21 cellular contexts compared by ENCODE assay signal in genomic region chr19:45213031-45213430, GRCh38. TPM values are rescaled to one million over a fixed set of nuclear protein-coding genes. Genes with fewer than 3 reads are reported as not detected.
DNase-seq lines count a peak whose midpoint lies in the region; ATAC-seq, FAIRE-seq and TF ChIP-seq lines count a peak whose summit lies in the region.
"Had no signal": no experiment of that assay in that cellular context is flagged by ENCODE, and none has a peak within 500 bp of the region (broad histone marks: within the 10 kb centered on the region; RNA-seq: fewer than 3 reads in every experiment).

No MANE protein-coding gene starts in this region.

- H3K4me1 Mint-ChIP-seq in GM23338 = peaks cover 11% of the 10 kb centered on the region

- H3K79me2 ChIP-seq in GM23338 (replicated peaks; ENCODE audit: insufficient read depth) (no peaks in the 10 kb centered on the region), HepG2 (ENCODE audit: insufficient read depth, low read length) (no peaks in the 10 kb centered on the region)

- ATAC-seq in GM23338 (no peak), HepG2 (no peak), GM21529 (IDR thresholded peaks at IDR 0.05; ENCODE audit: unreplicated experiment) (no peak), GM21381 (IDR thresholded peaks at IDR 0.05; ENCODE audit: unreplicated experiment) (no peak)

- no peak overlapping the region for H3K4me3 ChIP-seq in GM23338
- no peak overlapping the region for H3K4me3 ChIP-seq in H7 (ENCODE audit: insufficient read depth, low read depth, low read length)
- H3K4me3 ChIP-seq in HepG2 (replicated peaks in 1 of 3; ENCODE audit: insufficient read depth in 1 of 3, low read depth in 2 of 3, low read length in 3 of 3) = no peak overlapping the region
- no peak overlapping the region for H3K4me3 ChIP-seq in skeletal muscle tissue (ENCODE audit: low read length in 3 of 3)
- H3K4me3 ChIP-seq in SJCRH30 = no peak overlapping the region

- H3K4me3 Mint-ChIP-seq in GM23338 = no peak overlapping the region
- H3K4me3 Mint-ChIP-seq: CD8-positive, alpha-beta memory T cell; HFFc6 had no signal

- DNase-seq in GM23338 (ENCODE audit: low spot score) = peak; percentile 24
- peak; percentile 63 for DNase-seq in H7
- no peak for DNase-seq in HepG2 (ENCODE audit: low spot score)
- DNase-seq in SJCRH30 = no peak
- no peak for DNase-seq in SW 1271 (lab: John Stamatoyannopoulos, UW)
- DNase-seq: ACHN; C1 segment of cervical spinal cord; CD8-positive, alpha-beta memory T cell; HFFc6; KG1; NCI-H1694 treated with DMSO at 0.1 percent for 48 hours; NCI-H2107; NCI-H510A; NCI-H774; OCI-M1; SIG-M5 had no signal

- no peak for FAIRE-seq in HepG2 (lab: Jason Lieb, UNC)
- FAIRE-seq: GM12891, H54 had no signal

- TF ChIP-seq EP300 in HepG2 (IDR thresholded peaks at IDR 0.05; ENCODE audit: low read depth in 2 of 2, low read length in 2 of 2) (no peak), HepG2 (CRISPR knock-in tag; IDR thresholded peaks at IDR 0.05; ENCODE audit: borderline replicate concordance) (no peak)

- TF ChIP-seq POLR2A in HepG2 (IDR thresholded peaks at IDR 0.05; ENCODE audit: insufficient read depth in 1 of 2, low read depth in 2 of 2, low read length in 2 of 2) = no peak

- peaks cover 24% of the 10 kb centered on the region for H3K4me1 ChIP-seq in GM23338 (ENCODE audit: insufficient read depth)
- peaks cover 17% of the 10 kb centered on the region; the same call in 1 of the 2 replicates for H3K4me1 ChIP-seq in HepG2 (ENCODE audit: insufficient read depth, low read length)
- peaks cover 4 to 10% (median 6%) of the 10 kb centered on the region in 3 donors for H3K4me1 ChIP-seq in skeletal muscle tissue (ENCODE audit: control insufficient read depth in 3 of 3, insufficient read depth in 3 of 3, low read length in 3 of 3)
- no peaks in the 10 kb centered on the region for H3K4me1 ChIP-seq in SJCRH30

- peaks cover 4% of the 10 kb centered on the region; the same call in 1 of the 3 replicates for H3K36me3 Mint-ChIP-seq in GM23338 (ENCODE audit: low read depth)
- H3K36me3 Mint-ChIP-seq: CD8-positive, alpha-beta memory T cell had no signal

- no peaks in the 10 kb centered on the region for H3K9me3 ChIP-seq in HepG2 (ENCODE audit: low read length)
- no peaks in the 10 kb centered on the region for H3K9me3 ChIP-seq in skeletal muscle tissue (ENCODE audit: control insufficient read depth in 3 of 3, low read length in 3 of 3)
- H3K9me3 ChIP-seq in SJCRH30 (replicated peaks) = no peaks in the 10 kb centered on the region

- peaks cover 37% of the 10 kb centered on the region for H3K27me3 ChIP-seq in GM23338 (ENCODE audit: insufficient read depth)
- peaks cover 25% of the 10 kb centered on the region for H3K27me3 ChIP-seq in H7 (ENCODE audit: control insufficient read depth, insufficient read depth, low read length)
- peaks cover 8 to 51% of the 10 kb centered on the region in 2 experiments; a peak in 4 of 5 replicates for H3K27me3 ChIP-seq in HepG2 (ENCODE audit: control insufficient read depth in 1 of 2, insufficient read depth in 2 of 2, low read length in 2 of 2)
- peaks cover 23 to 37% (median 26%) of the 10 kb centered on the region in 3 donors for H3K27me3 ChIP-seq in skeletal muscle tissue (ENCODE audit: control insufficient read depth in 3 of 3, insufficient read depth in 3 of 3, low read length in 3 of 3)
- peaks cover 26% of the 10 kb centered on the region for H3K27me3 ChIP-seq in SJCRH30

- 11% methylated on average over 10 of the region's 23 CpGs for WGBS in HepG2 (ENCODE audit: low lambda C conversion rate)

- H3K27ac Mint-ChIP-seq in GM23338 = no peak overlapping the region
- H3K27ac Mint-ChIP-seq: CD8-positive, alpha-beta memory T cell; HFFc6 had no signal

- no peak overlapping the region for H2AFZ ChIP-seq in GM23338
- H2AFZ ChIP-seq in HepG2 (ENCODE audit: low read length) = no peak overlapping the region

- H3F3A ChIP-seq in GM23338 (replicated peaks; ENCODE audit: low read depth) = no peaks in the 10 kb centered on the region

- TF ChIP-seq RAD21 in HepG2 (CRISPR knock-in tag; IDR thresholded peaks at IDR 0.05) = no peak

- BruUV-seq in HepG2 (replicated peaks; lab: Mats Ljungman, UMichigan) = no TSS peak

- in situ Hi-C loops in HepG2 (cut with HindIII; ENCODE audit: extremely low pct_ligation_motif_present, low pct_unique_long_range_greater_than_20kb) = no loop called here

- no peak overlapping the region for H3K4me2 ChIP-seq in GM23338
- no peak overlapping the region for H3K4me2 ChIP-seq in HepG2 (ENCODE audit: low read depth, low read length)

- no peak overlapping the region for H3K9ac ChIP-seq in HepG2 (ENCODE audit: insufficient read depth, low read depth, low read length)
- no peak overlapping the region for H3K9ac ChIP-seq in skeletal muscle tissue (ENCODE audit: low read depth in 1 of 3, low read length in 3 of 3)

- H3K27me3 Mint-ChIP-seq in GM23338 (ENCODE audit: insufficient read depth, low read depth, poor library complexity) = peaks cover 33% of the 10 kb centered on the region

- POLR2A ChIA-PET in HepG2 (lab: Yijun Ruan, JAX) = no interaction called here

- CTCF ChIA-PET in HepG2 (lab: Yijun Ruan, JAX; ENCODE audit: low intra/inter-chr PET ratio, low total read pairs) = no interaction called here

- H3K36me3 ChIP-seq in GM23338 (ENCODE audit: insufficient read depth) = no peaks in the 10 kb centered on the region
- no peaks in the 10 kb centered on the region for H3K36me3 ChIP-seq in H7 (replicated peaks; ENCODE audit: control insufficient read depth, insufficient read depth, low read length)
- no peaks in the 10 kb centered on the region for H3K36me3 ChIP-seq in HepG2 (replicated peaks in 1 of 2; ENCODE audit: control insufficient read depth in 1 of 2, insufficient read depth in 2 of 2, low read length in 2 of 2)
- no peaks in the 10 kb centered on the region for H3K36me3 ChIP-seq in skeletal muscle tissue (ENCODE audit: control insufficient read depth in 3 of 3, insufficient read depth in 3 of 3, low read length in 3 of 3)
- no peaks in the 10 kb centered on the region for H3K36me3 ChIP-seq in SJCRH30

- no peaks in the 10 kb centered on the region for H3K9me2 ChIP-seq in GM23338 (ENCODE audit: insufficient read depth)

- H4K20me1 ChIP-seq in GM23338 (replicated peaks; ENCODE audit: insufficient read depth) (no peaks in the 10 kb centered on the region), HepG2 (ENCODE audit: insufficient read depth, low read length) (no peaks in the 10 kb centered on the region)

- intact Hi-C loops in HepG2 (cut with micrococcal nuclease; ENCODE audit: unreplicated experiment) = no loop called here

- no peak overlapping the region for H3K27ac ChIP-seq in GM23338 (ENCODE audit: low read depth)
- no peak overlapping the region for H3K27ac ChIP-seq in HepG2 (ENCODE audit: extremely low read length, insufficient read depth, low read length)
- peak overlapping the region; percentile 54 for H3K27ac ChIP-seq in skeletal muscle tissue (ENCODE audit: low read depth, low read length)
- no peak overlapping the region for H3K27ac ChIP-seq in SJCRH30

- no peaks in the 10 kb centered on the region; the same call in 2 of the 3 replicates for H3K9me3 Mint-ChIP-seq in GM23338
- H3K9me3 Mint-ChIP-seq: CD8-positive, alpha-beta memory T cell; HFFc6 had no signal

- no peak for TF ChIP-seq CTCF in GM23338 (conservative IDR thresholded peaks at IDR 0.05; ENCODE audit: low read depth in 2 of 2)
- TF ChIP-seq CTCF in HepG2 (CRISPR knock-in tag; IDR thresholded peaks at IDR 0.05) = no peak

RNA-seq across cellular contexts. Expression of gene EXOC3L2, which starts 32.2 kb away (rescaled TPM):
- 0.35 and 3.2 TPM in 2 replicates for total RNA-seq in GM23338 (2014; rRNA removed; shearing (Covaris generic))
- 2.0 and 2.8 TPM in 2 replicates for polyA plus RNA-seq in GM23338 (2016; fragmentation: Nextera tagmentation; extraction: Ambion mirVana)
- 2.2 and 5.4 TPM in 2 replicates for total RNA-seq in H7 (2014; rRNA removed; shearing (Covaris generic))
- total RNA-seq in HepG2 (2016; rRNA removed; fragmentation: Illumina TruSeq; extraction: Trizol) = not detected in 2 replicates
- not detected in 2 replicates for total RNA-seq in HepG2 (2016; cell fraction: cytosol; rRNA removed; fragmentation: Illumina TruSeq; extraction: Trizol; ENCODE audit: low read depth)
- total RNA-seq in HepG2 (2016; cell fraction: insoluble cytoplasmic fraction; rRNA removed; fragmentation: Illumina TruSeq; extraction: Trizol) = not detected in 2 replicates
- not detected in 2 replicates for total RNA-seq in HepG2 (2016; cell fraction: membrane; rRNA removed; fragmentation: Illumina TruSeq; extraction: Trizol)
- not detected in 2 replicates for total RNA-seq in HepG2 (2016; cell fraction: nucleus; rRNA removed; fragmentation: Illumina TruSeq; extraction: Trizol)
- 0.21 TPM in 1 of 2 replicates, not detected in the other for polyA plus RNA-seq in HepG2 (2011; rRNA removed)
- polyA plus RNA-seq in HepG2 (2011; cell fraction: cytosol; rRNA removed) = 0.04 and 0.07 TPM in 2 replicates
- 0.07 and 0.19 TPM in 2 replicates for polyA plus RNA-seq in HepG2 (2011; cell fraction: nucleus; rRNA removed)
- 0.07 TPM in 1 of 2 replicates, not detected in the other for polyA plus RNA-seq in HepG2 (2012)
- polyA plus RNA-seq in HepG2 (2016; cell fraction: cytosol; fragmentation: Illumina TruSeq; extraction: Trizol; ENCODE audit: low read depth) = not detected in 2 replicates
- not detected in 2 replicates for polyA plus RNA-seq in HepG2 (2016; cell fraction: insoluble cytoplasmic fraction; fragmentation: Illumina TruSeq; extraction: Trizol; ENCODE audit: low read depth)
- polyA plus RNA-seq in HepG2 (2016; cell fraction: membrane; fragmentation: Illumina TruSeq; extraction: Trizol; ENCODE audit: low read depth) = not detected in 2 replicates
- not detected in 2 replicates for polyA plus RNA-seq in HepG2 (2016; cell fraction: nucleus; fragmentation: Illumina TruSeq; extraction: Trizol; ENCODE audit: insufficient read depth, low read depth)
- polyA minus RNA-seq in HepG2 (2011; rRNA and poly(A)+ RNA removed; ENCODE audit: low replicate concordance) = 0.20 TPM in 1 of 2 replicates, not detected in the other
- not detected in 2 replicates for polyA minus RNA-seq in HepG2 (2011; cell fraction: cytosol; rRNA and poly(A)+ RNA removed)
- polyA minus RNA-seq in HepG2 (2011; cell fraction: nucleus; rRNA and poly(A)+ RNA removed) = not detected in 2 replicates
- 2.1 TPM for total RNA-seq in skeletal muscle tissue
- 0.13 TPM in 1 of 2 replicates, not detected in the other for total RNA-seq in SJCRH30 (2014; rRNA removed; shearing (Covaris generic))
- total RNA-seq: CD8-positive, alpha-beta memory T cell had no signal
- polyA plus RNA-seq: CD8-positive, alpha-beta memory T cell had no signal

RNA-seq across cellular contexts. Expression of gene BLOC1S3, which starts 34.4 kb away (rescaled TPM):
- total RNA-seq in GM23338 (2014; rRNA removed; shearing (Covaris generic)) = 15.9 and 16.0 TPM in 2 replicates
- 2.5 and 5.0 TPM in 2 replicates for polyA plus RNA-seq in GM23338 (2016; fragmentation: Nextera tagmentation; extraction: Ambion mirVana)
- 3.4 and 4.3 TPM in 2 replicates for total RNA-seq in H7 (2014; rRNA removed; shearing (Covaris generic))
- total RNA-seq in HepG2 (2016; rRNA removed; fragmentation: Illumina TruSeq; extraction: Trizol) = 3.2 and 4.3 TPM in 2 replicates
- total RNA-seq in HepG2 (2016; cell fraction: cytosol; rRNA removed; fragmentation: Illumina TruSeq; extraction: Trizol; ENCODE audit: low read depth) = 1.4 TPM in 2 replicates
- 3.1 and 4.0 TPM in 2 replicates for total RNA-seq in HepG2 (2016; cell fraction: insoluble cytoplasmic fraction; rRNA removed; fragmentation: Illumina TruSeq; extraction: Trizol)
- 2.1 and 2.5 TPM in 2 replicates for total RNA-seq in HepG2 (2016; cell fraction: membrane; rRNA removed; fragmentation: Illumina TruSeq; extraction: Trizol)
- 3.4 and 3.8 TPM in 2 replicates for total RNA-seq in HepG2 (2016; cell fraction: nucleus; rRNA removed; fragmentation: Illumina TruSeq; extraction: Trizol)
- polyA plus RNA-seq in HepG2 (2011; rRNA removed) = 4.8 TPM in 2 replicates
- polyA plus RNA-seq in HepG2 (2011; cell fraction: cytosol; rRNA removed) = 3.4 TPM in 2 replicates
- 3.0 and 3.8 TPM in 2 replicates for polyA plus RNA-seq in HepG2 (2011; cell fraction: nucleus; rRNA removed)
- polyA plus RNA-seq in HepG2 (2012) = 3.5 and 3.6 TPM in 2 replicates
- polyA plus RNA-seq in HepG2 (2016; cell fraction: cytosol; fragmentation: Illumina TruSeq; extraction: Trizol; ENCODE audit: low read depth) = 2.6 and 2.9 TPM in 2 replicates
- polyA plus RNA-seq in HepG2 (2016; cell fraction: insoluble cytoplasmic fraction; fragmentation: Illumina TruSeq; extraction: Trizol; ENCODE audit: low read depth) = 6.8 and 7.3 TPM in 2 replicates
- 4.1 and 5.0 TPM in 2 replicates for polyA plus RNA-seq in HepG2 (2016; cell fraction: membrane; fragmentation: Illumina TruSeq; extraction: Trizol; ENCODE audit: low read depth)
- polyA plus RNA-seq in HepG2 (2016; cell fraction: nucleus; fragmentation: Illumina TruSeq; extraction: Trizol; ENCODE audit: insufficient read depth, low read depth) = 6.8 and 9.9 TPM in 2 replicates
- 9.1 and 11.7 TPM in 2 replicates for polyA minus RNA-seq in HepG2 (2011; rRNA and poly(A)+ RNA removed; ENCODE audit: low replicate concordance)
- 4.1 and 6.6 TPM in 2 replicates for polyA minus RNA-seq in HepG2 (2011; cell fraction: cytosol; rRNA and poly(A)+ RNA removed)
- polyA minus RNA-seq in HepG2 (2011; cell fraction: nucleus; rRNA and poly(A)+ RNA removed) = 2.5 and 2.6 TPM in 2 replicates
- total RNA-seq in skeletal muscle tissue = 4.2 TPM
- total RNA-seq in SJCRH30 (2014; rRNA removed; shearing (Covaris generic)) = 2.1 and 2.6 TPM in 2 replicates

RNA-seq across cellular contexts. Expression of gene TRAPPC6A, which starts 35.0 kb away (rescaled TPM):
- 23.3 and 29.4 TPM in 2 replicates for total RNA-seq in GM23338 (2014; rRNA removed; shearing (Covaris generic))
- polyA plus RNA-seq in GM23338 (2016; fragmentation: Nextera tagmentation; extraction: Ambion mirVana) (74.7 and 81.9 TPM in 2 replicates), HepG2 (2011; rRNA removed) (21.0 and 27.2 TPM in 2 replicates)
- 39.3 and 47.4 TPM in 2 replicates for total RNA-seq in H7 (2014; rRNA removed; shearing (Covaris generic))
- total RNA-seq in HepG2 (2016; rRNA removed; fragmentation: Illumina TruSeq; extraction: Trizol) (6.2 and 6.5 TPM in 2 replicates), skeletal muscle tissue (15.1 TPM)
- 5.2 and 6.6 TPM in 2 replicates for total RNA-seq in HepG2 (2016; cell fraction: cytosol; rRNA removed; fragmentation: Illumina TruSeq; extraction: Trizol; ENCODE audit: low read depth)
- 5.7 and 6.5 TPM in 2 replicates for total RNA-seq in HepG2 (2016; cell fraction: insoluble cytoplasmic fraction; rRNA removed; fragmentation: Illumina TruSeq; extraction: Trizol)
- total RNA-seq in HepG2 (2016; cell fraction: membrane; rRNA removed; fragmentation: Illumina TruSeq; extraction: Trizol) = 5.0 and 5.6 TPM in 2 replicates
- 1.9 and 4.0 TPM in 2 replicates for total RNA-seq in HepG2 (2016; cell fraction: nucleus; rRNA removed; fragmentation: Illumina TruSeq; extraction: Trizol)
- polyA plus RNA-seq in HepG2 (2011; cell fraction: cytosol; rRNA removed) = 38.4 and 42.6 TPM in 2 replicates
- 20.2 and 22.1 TPM in 2 replicates for polyA plus RNA-seq in HepG2 (2011; cell fraction: nucleus; rRNA removed)
- polyA plus RNA-seq in HepG2 (2012) = 20.1 and 25.3 TPM in 2 replicates
- polyA plus RNA-seq in HepG2 (2016; cell fraction: cytosol; fragmentation: Illumina TruSeq; extraction: Trizol; ENCODE audit: low read depth) = 7.8 and 8.7 TPM in 2 replicates
- polyA plus RNA-seq in HepG2 (2016; cell fraction: insoluble cytoplasmic fraction; fragmentation: Illumina TruSeq; extraction: Trizol; ENCODE audit: low read depth) = 6.9 and 7.6 TPM in 2 replicates
- 5.5 and 5.7 TPM in 2 replicates for polyA plus RNA-seq in HepG2 (2016; cell fraction: membrane; fragmentation: Illumina TruSeq; extraction: Trizol; ENCODE audit: low read depth)
- polyA plus RNA-seq in HepG2 (2016; cell fraction: nucleus; fragmentation: Illumina TruSeq; extraction: Trizol; ENCODE audit: insufficient read depth, low read depth) = 4.9 and 6.4 TPM in 2 replicates
- polyA minus RNA-seq in HepG2 (2011; rRNA and poly(A)+ RNA removed; ENCODE audit: low replicate concordance) = 2.0 and 9.1 TPM in 2 replicates
- polyA minus RNA-seq in HepG2 (2011; cell fraction: cytosol; rRNA and poly(A)+ RNA removed) = 4.9 and 5.5 TPM in 2 replicates
- 3.6 and 5.5 TPM in 2 replicates for polyA minus RNA-seq in HepG2 (2011; cell fraction: nucleus; rRNA and poly(A)+ RNA removed)
- total RNA-seq in SJCRH30 (2014; rRNA removed; shearing (Covaris generic)) = 3.0 and 4.7 TPM in 2 replicates

RNA-seq across cellular contexts. Expression of gene MARK4, which starts 38.0 kb away (rescaled TPM):
- total RNA-seq in GM23338 (2014; rRNA removed; shearing (Covaris generic)) = 38.6 and 40.5 TPM in 2 replicates
- 15.8 and 16.6 TPM in 2 replicates for polyA plus RNA-seq in GM23338 (2016; fragmentation: Nextera tagmentation; extraction: Ambion mirVana)
- total RNA-seq in H7 (2014; rRNA removed; shearing (Covaris generic)) = 16.1 and 26.5 TPM in 2 replicates
- total RNA-seq in HepG2 (2016; rRNA removed; fragmentation: Illumina TruSeq; extraction: Trizol) = 7.0 and 7.6 TPM in 2 replicates
- total RNA-seq in HepG2 (2016; cell fraction: cytosol; rRNA removed; fragmentation: Illumina TruSeq; extraction: Trizol; ENCODE audit: low read depth) = 11.1 and 13.3 TPM in 2 replicates
- 3.4 and 6.6 TPM in 2 replicates for total RNA-seq in HepG2 (2016; cell fraction: insoluble cytoplasmic fraction; rRNA removed; fragmentation: Illumina TruSeq; extraction: Trizol)
- total RNA-seq in HepG2 (2016; cell fraction: membrane; rRNA removed; fragmentation: Illumina TruSeq; extraction: Trizol) = 12.9 and 14.4 TPM in 2 replicates
- 6.3 and 7.9 TPM in 2 replicates for total RNA-seq in HepG2 (2016; cell fraction: nucleus; rRNA removed; fragmentation: Illumina TruSeq; extraction: Trizol)
- 11.4 and 12.2 TPM in 2 replicates for polyA plus RNA-seq in HepG2 (2011; rRNA removed)
- 6.6 and 8.5 TPM in 2 replicates for polyA plus RNA-seq in HepG2 (2011; cell fraction: cytosol; rRNA removed)
- 17.6 and 21.6 TPM in 2 replicates for polyA plus RNA-seq in HepG2 (2011; cell fraction: nucleus; rRNA removed)
- 28.5 and 39.6 TPM in 2 replicates for polyA plus RNA-seq in HepG2 (2012)
- 7.9 and 8.8 TPM in 2 replicates for polyA plus RNA-seq in HepG2 (2016; cell fraction: cytosol; fragmentation: Illumina TruSeq; extraction: Trizol; ENCODE audit: low read depth)
- 11.9 and 16.0 TPM in 2 replicates for polyA plus RNA-seq in HepG2 (2016; cell fraction: insoluble cytoplasmic fraction; fragmentation: Illumina TruSeq; extraction: Trizol; ENCODE audit: low read depth)
- polyA plus RNA-seq in HepG2 (2016; cell fraction: membrane; fragmentation: Illumina TruSeq; extraction: Trizol; ENCODE audit: low read depth) = 16.7 and 21.8 TPM in 2 replicates
- 15.8 and 17.0 TPM in 2 replicates for polyA plus RNA-seq in HepG2 (2016; cell fraction: nucleus; fragmentation: Illumina TruSeq; extraction: Trizol; ENCODE audit: insufficient read depth, low read depth)
- polyA minus RNA-seq in HepG2 (2011; rRNA and poly(A)+ RNA removed; ENCODE audit: low replicate concordance) = 1.4 and 19.5 TPM in 2 replicates
- 14.1 and 19.3 TPM in 2 replicates for polyA minus RNA-seq in HepG2 (2011; cell fraction: cytosol; rRNA and poly(A)+ RNA removed)
- polyA minus RNA-seq in HepG2 (2011; cell fraction: nucleus; rRNA and poly(A)+ RNA removed) = 10.3 TPM in 2 replicates
- 15.7 TPM for total RNA-seq in skeletal muscle tissue
- 16.5 and 16.8 TPM in 2 replicates for total RNA-seq in SJCRH30 (2014; rRNA removed; shearing (Covaris generic))

RNA-seq across cellular contexts. Expression of gene NKPD1, which starts 52.2 kb away (rescaled TPM):
- total RNA-seq in GM23338 (2014; rRNA removed; shearing (Covaris generic)) = 1.3 and 2.2 TPM in 2 replicates
- 0.09 and 0.24 TPM in 2 replicates for polyA plus RNA-seq in GM23338 (2016; fragmentation: Nextera tagmentation; extraction: Ambion mirVana)
- total RNA-seq in H7 (2014; rRNA removed; shearing (Covaris generic)) = 0.24 and 0.70 TPM in 2 replicates
- total RNA-seq in HepG2 (2016; rRNA removed; fragmentation: Illumina TruSeq; extraction: Trizol) = not detected in 2 replicates
- total RNA-seq in HepG2 (2016; cell fraction: cytosol; rRNA removed; fragmentation: Illumina TruSeq; extraction: Trizol; ENCODE audit: low read depth) = not detected in 2 replicates
- not detected in 2 replicates for total RNA-seq in HepG2 (2016; cell fraction: insoluble cytoplasmic fraction; rRNA removed; fragmentation: Illumina TruSeq; extraction: Trizol)
- not detected in 2 replicates for total RNA-seq in HepG2 (2016; cell fraction: membrane; rRNA removed; fragmentation: Illumina TruSeq; extraction: Trizol)
- total RNA-seq in HepG2 (2016; cell fraction: nucleus; rRNA removed; fragmentation: Illumina TruSeq; extraction: Trizol) = not detected in 2 replicates
- 0.03 and 0.10 TPM in 2 replicates for polyA plus RNA-seq in HepG2 (2011; rRNA removed)
- 0.03 and 0.04 TPM in 2 replicates for polyA plus RNA-seq in HepG2 (2011; cell fraction: cytosol; rRNA removed)
- 0.42 and 0.51 TPM in 2 replicates for polyA plus RNA-seq in HepG2 (2011; cell fraction: nucleus; rRNA removed)
- 0.04 TPM in 1 of 2 replicates, not detected in the other for polyA plus RNA-seq in HepG2 (2012)
- polyA plus RNA-seq in HepG2 (2016; cell fraction: cytosol; fragmentation: Illumina TruSeq; extraction: Trizol; ENCODE audit: low read depth) = not detected in 2 replicates
- polyA plus RNA-seq in HepG2 (2016; cell fraction: insoluble cytoplasmic fraction; fragmentation: Illumina TruSeq; extraction: Trizol; ENCODE audit: low read depth) = not detected in 2 replicates
- not detected in 2 replicates for polyA plus RNA-seq in HepG2 (2016; cell fraction: membrane; fragmentation: Illumina TruSeq; extraction: Trizol; ENCODE audit: low read depth)
- polyA plus RNA-seq in HepG2 (2016; cell fraction: nucleus; fragmentation: Illumina TruSeq; extraction: Trizol; ENCODE audit: insufficient read depth, low read depth) = 0.14 TPM in 1 of 2 replicates, not detected in the other
- polyA minus RNA-seq in HepG2 (2011; rRNA and poly(A)+ RNA removed; ENCODE audit: low replicate concordance) = 0.12 and 0.14 TPM in 2 replicates
- not detected in 2 replicates for polyA minus RNA-seq in HepG2 (2011; cell fraction: cytosol; rRNA and poly(A)+ RNA removed)
- polyA minus RNA-seq in HepG2 (2011; cell fraction: nucleus; rRNA and poly(A)+ RNA removed) = 0.13 TPM in 1 of 2 replicates, not detected in the other
- total RNA-seq in skeletal muscle tissue = not detected
- not detected in 2 replicates for total RNA-seq in SJCRH30 (2014; rRNA removed; shearing (Covaris generic))

Comparison
In these comparisons a context has a peak if more than half of its experiments do, and no peak if none do; other contexts are left out.
1. DNase-seq: peak in GM23338 (single experiment) and H7 (single experiment); none in HepG2 (single experiment), SJCRH30 (0 of 2) and SW 1271 (0 of 2).